Comparison of ENCODE assay signal across 8 cellular contexts in the genomic region with DNA sequence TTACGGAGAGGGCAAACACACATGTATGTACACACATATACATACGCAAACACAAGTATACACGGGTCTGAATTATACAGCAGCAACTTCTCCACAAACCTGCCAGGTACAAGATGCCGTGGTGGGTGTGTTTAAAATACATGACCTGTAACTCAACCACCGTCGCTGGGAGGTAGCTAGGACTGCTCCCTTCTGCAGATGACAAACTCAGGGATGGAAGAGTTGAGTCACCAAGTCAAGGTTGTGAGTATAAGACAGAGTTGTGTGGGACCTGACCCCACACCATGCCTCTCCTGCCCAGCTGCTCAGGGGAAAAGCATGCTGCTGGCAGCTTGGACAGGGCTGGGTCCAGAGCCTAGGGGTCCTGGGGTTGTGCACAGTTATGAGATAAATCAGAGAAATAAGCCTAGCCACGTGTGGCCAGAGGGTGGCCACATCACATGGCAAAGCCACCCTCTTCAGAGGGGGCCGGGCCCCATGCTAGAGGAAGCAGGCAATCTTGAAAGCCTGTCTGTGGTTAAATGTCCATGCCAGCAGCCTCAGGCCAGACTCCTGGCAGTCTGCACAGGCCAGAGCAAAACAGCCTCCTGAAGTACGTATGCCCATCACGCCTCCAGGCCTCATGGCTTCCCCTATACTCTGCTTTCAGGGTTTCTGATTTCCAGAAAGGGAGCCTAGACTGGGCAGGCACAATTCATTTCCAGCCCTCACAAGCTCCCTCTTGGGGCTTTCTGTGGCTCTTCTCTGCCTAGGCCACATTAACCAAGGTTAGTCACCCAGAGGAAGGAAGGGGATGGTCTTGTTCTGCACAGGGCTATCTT.
DNase-seq lines count a peak whose midpoint lies in the region; ATAC-seq and TF ChIP-seq lines count a peak whose summit lies in the region.

No MANE protein-coding gene starts in this region.

- ATAC-seq in GM21619 (IDR thresholded peaks at IDR 0.05; ENCODE audit: unreplicated experiment) (peak; percentile 73), GM19455 (IDR thresholded peaks at IDR 0.05; ENCODE audit: unreplicated experiment) (no peak)

- in situ Hi-C loops in brain microvascular endothelial cell (cut with HindIII; ENCODE audit: low pct_ligation_motif_present, low sequenced_read_pairs), result no loop called here

- H3K27ac ChIP-seq in brain microvascular endothelial cell (no peak overlapping the region), smooth muscle cell (ENCODE audit: low read depth) (peak overlapping the region; percentile 87)

- H3K4me3 ChIP-seq in brain microvascular endothelial cell (ENCODE audit: low read depth, low read length) (no peak overlapping the region), smooth muscle cell (no peak overlapping the region)

- H3K79me2 ChIP-seq in smooth muscle cell (ENCODE audit: low read depth), result peaks cover 36% of the 10 kb centered on the region

- no peak overlapping the region for H2AFZ ChIP-seq in smooth muscle cell (ENCODE audit: low read depth)

- peak overlapping the region; percentile 50 for H3K4me2 ChIP-seq in smooth muscle cell

- peaks cover 82% of the 10 kb centered on the region for H4K20me1 ChIP-seq in smooth muscle cell (ENCODE audit: low read depth)

- H3K36me3 ChIP-seq in brain microvascular endothelial cell (replicated peaks) (no peaks in the 10 kb centered on the region), smooth muscle cell (ENCODE audit: low read depth) (no peaks in the 10 kb centered on the region)

- H3K27me3 ChIP-seq in brain microvascular endothelial cell (replicated peaks) (no peaks in the 10 kb centered on the region), smooth muscle cell (ENCODE audit: low read depth) (no peaks in the 10 kb centered on the region)

- WGBS in smooth muscle cell (ENCODE audit: low lambda C conversion rate), result 53% methylated on average over 10 of the region's 10 CpGs

- peak; percentile 39 for TF ChIP-seq CTCF in brain microvascular endothelial cell (IDR thresholded peaks at IDR 0.05; ENCODE audit: low read depth, low read length, missing control alignments)
- peak; percentile 8 for TF ChIP-seq CTCF in smooth muscle cell (IDR thresholded peaks at IDR 0.05; ENCODE audit: borderline replicate concordance, insufficient read depth, poor library complexity, severe bottlenecking)

- peak overlapping the region; percentile 71 for H3K9ac ChIP-seq in smooth muscle cell (ENCODE audit: low read depth)

- H3K4me1 ChIP-seq in smooth muscle cell (ENCODE audit: low read depth), result peaks cover 20% of the 10 kb centered on the region

- H3K9me3 ChIP-seq in smooth muscle cell (replicated peaks; ENCODE audit: low read depth), result no peaks in the 10 kb centered on the region

- DNase-seq in GM03348 (ENCODE audit: low spot score), result peak; percentile 66
- peak; percentile 72 for DNase-seq in OCI-M1 (lab: John Stamatoyannopoulos, UW)
- peak; percentile 10 for DNase-seq in brain microvascular endothelial cell
- no peak for DNase-seq in smooth muscle cell (lab: John Stamatoyannopoulos, UW; ENCODE audit: unreplicated experiment)
- DNase-seq in middle frontal gyrus (ENCODE audit: extremely low spot score, low spot score), result no peak
- no peak for DNase-seq in NCI-H2196 treated with DMSO at 0.1 percent for 48 hours (lab: John Stamatoyannopoulos, UW; ENCODE audit: unreplicated experiment)

- H3F3A ChIP-seq in smooth muscle cell (ENCODE audit: low read depth), result no peaks in the 10 kb centered on the region

Comparison
In these comparisons a context has a peak if more than half of its experiments do, and no peak if none do; other contexts are left out.
1. DNase-seq: peak in GM03348 (single experiment), OCI-M1 (single experiment) and brain microvascular endothelial cell (single experiment); none in smooth muscle cell (single experiment), middle frontal gyrus (single experiment) and NCI-H2196 treated with DMSO at 0.1 percent for 48 hours (single experiment).